In the genomic region with DNA sequence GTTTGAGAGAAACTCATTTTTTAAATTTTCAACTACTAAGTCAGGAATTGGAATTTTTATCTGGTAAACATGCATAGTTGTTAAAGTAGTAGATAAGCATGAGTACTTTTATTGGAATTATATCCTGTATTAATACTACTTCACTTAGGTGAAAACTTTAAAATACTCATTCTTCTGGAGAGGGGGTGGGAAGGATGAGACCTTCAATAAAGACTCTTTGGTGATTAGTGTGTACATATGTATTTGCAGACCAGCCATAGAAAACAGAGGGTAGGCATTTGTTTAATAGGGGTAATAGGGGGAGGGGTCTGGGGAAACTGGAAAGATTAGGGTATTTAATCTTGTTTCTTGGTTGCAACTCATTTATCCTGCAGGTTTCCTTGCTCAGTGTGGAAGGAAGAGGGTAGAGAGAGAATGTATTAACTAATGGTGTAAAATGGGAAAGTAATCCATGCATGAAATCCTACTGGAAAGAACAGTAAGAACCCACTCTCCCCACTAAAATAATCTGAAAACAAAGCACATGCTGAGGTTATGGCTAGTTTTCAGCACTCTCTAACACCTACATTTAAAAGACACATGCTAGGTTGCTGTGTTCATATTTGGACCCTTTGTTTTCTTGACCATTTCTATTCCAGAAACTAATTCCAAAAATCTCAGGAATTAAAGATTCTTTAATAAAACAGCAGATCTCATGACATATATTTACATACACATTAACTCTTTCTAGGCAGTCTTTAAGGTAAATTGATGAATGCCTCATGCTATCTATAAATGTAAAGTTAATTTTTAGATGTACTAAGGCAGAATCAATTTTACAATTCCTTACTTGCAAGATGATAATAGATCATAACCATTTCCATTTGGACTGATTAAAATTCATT, we compare ENCODE assay signal across 14 cellular contexts. TPM values are rescaled to one million over a fixed set of nuclear protein-coding genes. Genes with fewer than 3 reads are reported as not detected.
A peak's percentile ranks its signal among the peaks of the same experiment; 100 is the strongest.
DNase-seq lines count a peak whose midpoint lies in the region; FAIRE-seq and TF ChIP-seq lines count a peak whose summit lies in the region.
"Had no signal": no experiment of that assay in that cellular context is flagged by ENCODE, and none has a peak within 500 bp of the region (broad histone marks: within the 10 kb centered on the region; RNA-seq: fewer than 3 reads in every experiment).

No MANE protein-coding gene starts in this region.

- H3K9ac ChIP-seq in iPS-20b (ENCODE audit: low read depth, low read length), result peak overlapping the region; percentile 94

- no peak for TF ChIP-seq CTCF in DOHH2 (IDR thresholded peaks at IDR 0.05; ENCODE audit: low read depth, low read length, poor library complexity, severe bottlenecking)
- no peak for TF ChIP-seq CTCF in HFFc6 (IDR thresholded peaks at IDR 0.05)

- peak overlapping the region; percentile 69 for H3K4me2 ChIP-seq in DOHH2 (ENCODE audit: low read length)

- peak; percentile 28 for DNase-seq in HT-29 (ENCODE audit: low spot score)
- DNase-seq in RPMI8226, result peak; percentile 41
- DNase-seq in HTR-8/SVneo (ENCODE audit: insufficient read length, low spot score), result no peak
- no peak for DNase-seq in cerebellar cortex (ENCODE audit: low spot score)
- no peak for DNase-seq in HFFc6
- no peak for DNase-seq in SHP77 treated with DMSO at 0.1 percent for 48 hours (lab: John Stamatoyannopoulos, UW)
- DNase-seq: activated CD8-positive, alpha-beta T cell treated with anti-CD3 and anti-CD28 coated beads, Interleukin-2, amount 10 ng/mL, durations not matched to agents 7 days and 5 days; CD4-positive, CD25-positive, alpha-beta regulatory T cell; MV-4-11 had no signal

- no peaks in the 10 kb centered on the region for H3K36me3 Mint-ChIP-seq in HFFc6 (ENCODE audit: low read depth)
- H3K36me3 Mint-ChIP-seq: CD4-positive, CD25-positive, alpha-beta regulatory T cell had no signal

- H3K27me3 ChIP-seq in DOHH2 (ENCODE audit: control insufficient read depth, low read length) (no peaks in the 10 kb centered on the region), iPS-20b (ENCODE audit: insufficient read depth, low read length) (no peaks in the 10 kb centered on the region)

- H3K27ac Mint-ChIP-seq in HFFc6, result no peak overlapping the region
- H3K27ac Mint-ChIP-seq: activated CD8-positive, alpha-beta T cell treated with anti-CD3 and anti-CD28 coated beads, Interleukin-2, amount 10 ng/mL, durations not matched to agents 7 days and 5 days; activated naive CD4-positive, alpha-beta T cell treated with anti-CD3 and anti-CD28 coated beads, Interleukin-2, amount 50 U/mL, for 72 hours; CD4-positive, CD25-positive, alpha-beta regulatory T cell; T-helper 2 cell treated with Interferon-gamma antibody and Interleukin-4, amounts not matched to agents 5 μg/mL and 100 μg/mL, for 36 hours had no signal

- H3K79me2 ChIP-seq in DOHH2 (ENCODE audit: control insufficient read depth, low read length), result peaks cover 73% of the 10 kb centered on the region

- H3K4me3 Mint-ChIP-seq in HFFc6, result no peak overlapping the region
- H3K4me3 Mint-ChIP-seq: activated CD8-positive, alpha-beta T cell treated with anti-CD3 and anti-CD28 coated beads, Interleukin-2, amount 10 ng/mL, durations not matched to agents 7 days and 5 days; CD4-positive, CD25-positive, alpha-beta regulatory T cell; T-helper 2 cell treated with Interferon-gamma antibody and Interleukin-4, amounts not matched to agents 5 μg/mL and 100 μg/mL, for 36 hours had no signal

- H3K4me1 ChIP-seq in DOHH2 (ENCODE audit: control insufficient read depth, low read length) (peaks cover 42% of the 10 kb centered on the region), iPS-20b (ENCODE audit: insufficient read depth, low read length) (peaks cover 5% of the 10 kb centered on the region; the same call in 1 of the 2 replicates)

- no peaks in the 10 kb centered on the region for H4K20me1 ChIP-seq in DOHH2 (ENCODE audit: control insufficient read depth, insufficient read depth, low read depth, low read length)

- H3K27ac ChIP-seq in DOHH2 (ENCODE audit: low read depth, low read length) (peak overlapping the region; percentile 95), iPS-20b (ENCODE audit: low read length) (no peak overlapping the region)
- H3K27ac ChIP-seq: esophagus muscularis mucosa had no signal

- peaks cover 49% of the 10 kb centered on the region for H3F3A ChIP-seq in DOHH2 (ENCODE audit: control insufficient read depth, insufficient read depth)

- peaks cover 27% of the 10 kb centered on the region for H3K4me1 Mint-ChIP-seq in HFFc6 (ENCODE audit: low read depth)

- no peak for FAIRE-seq in HTR-8/SVneo (lab: Jason Lieb, UNC)

- peaks cover 46% of the 10 kb centered on the region for H3K27me3 Mint-ChIP-seq in HFFc6 (ENCODE audit: insufficient read depth)

- peak overlapping the region; percentile 75 for H3K4me3 ChIP-seq in DOHH2 (ENCODE audit: low read length)
- peak overlapping the region; percentile 78 for H3K4me3 ChIP-seq in iPS-20b (ENCODE audit: low read length)
- H3K4me3 ChIP-seq: esophagus muscularis mucosa had no signal

- H3K9me2 ChIP-seq in DOHH2 (replicated peaks; ENCODE audit: control insufficient read depth, low read length), result no peaks in the 10 kb centered on the region

- H3K36me3 ChIP-seq in DOHH2 (ENCODE audit: control insufficient read depth, low read length) (peaks cover 39% of the 10 kb centered on the region), iPS-20b (ENCODE audit: insufficient read depth, low read depth, low read length) (no peaks in the 10 kb centered on the region)
- H3K36me3 ChIP-seq: esophagus muscularis mucosa had no signal

- H3K9me3 Mint-ChIP-seq in HFFc6, result no peaks in the 10 kb centered on the region
- H3K9me3 Mint-ChIP-seq: T-helper 2 cell treated with Interferon-gamma antibody and Interleukin-4, amounts not matched to agents 5 μg/mL and 100 μg/mL, for 36 hours had no signal

- H3K9me3 ChIP-seq in DOHH2 (ENCODE audit: control insufficient read depth, insufficient read depth, low read length), result no peaks in the 10 kb centered on the region
- no peaks in the 10 kb centered on the region for H3K9me3 ChIP-seq in iPS-20b (ENCODE audit: insufficient read depth, low read depth, low read length)
- H3K9me3 ChIP-seq: esophagus muscularis mucosa had no signal

RNA-seq across cellular contexts. Expression of gene IGF2BP3, which starts 6.2 kb away (rescaled TPM):
- total RNA-seq in HT-29 (2014; rRNA removed; shearing (Covaris generic)), result 30.0 and 44.0 TPM in 2 replicates
- 10 to 100 TPM; 23.8 to 33.1 (median 31.0) TPM for total RNA-seq in HFFc6 (2021; fragmentation: NEBNext Ultra II Directional; extraction: Animal tissue kit (Norgen Biotek cat#: 25700))

RNA-seq across cellular contexts. Expression of gene TRA2A, which starts 55.3 kb away (rescaled TPM):
- 31.0 and 45.1 TPM in 2 replicates for total RNA-seq in HT-29 (2014; rRNA removed; shearing (Covaris generic))
- 10 to 100 TPM; 85.5 to 97.8 (median 92.5) TPM for total RNA-seq in HFFc6 (2021; fragmentation: NEBNext Ultra II Directional; extraction: Animal tissue kit (Norgen Biotek cat#: 25700))

Comparison
In these comparisons a context has a peak if more than half of its experiments do, and no peak if none do; other contexts are left out.
1. DNase-seq: peak in HT-29 (single experiment) and RPMI8226 (single experiment); none in HTR-8/SVneo (single experiment), cerebellar cortex (single experiment), HFFc6 (single experiment) and SHP77 treated with DMSO at 0.1 percent for 48 hours (single experiment).